Comparison of ENCODE assay signal across 17 cellular contexts in the genomic region with DNA sequence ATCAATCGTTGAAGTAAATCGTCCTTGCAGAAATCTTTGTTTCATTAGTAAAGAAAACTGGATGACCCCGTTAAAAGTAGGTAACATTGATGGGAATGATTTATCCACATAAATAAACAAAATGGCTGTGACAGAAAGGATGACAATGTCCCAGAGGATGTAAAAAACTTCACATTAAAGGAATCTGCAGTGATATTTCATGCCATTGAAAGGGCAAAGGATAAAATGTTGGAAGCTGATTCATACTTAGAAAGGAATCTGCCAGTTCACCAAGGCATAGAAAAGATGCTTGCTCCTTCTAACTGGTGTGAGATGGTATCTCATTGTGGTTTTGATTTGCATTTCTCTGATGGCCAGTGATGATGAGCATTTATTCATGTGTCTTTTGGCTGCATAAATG. TPM values are rescaled to one million over a fixed set of nuclear protein-coding genes. Genes with fewer than 3 reads are reported as not detected.
DNase-seq lines count a peak whose midpoint lies in the region; ATAC-seq and TF ChIP-seq lines count a peak whose summit lies in the region.
"Had no signal": no experiment of that assay in that cellular context is flagged by ENCODE, and none has a peak within 500 bp of the region (broad histone marks: within the 10 kb centered on the region; RNA-seq: fewer than 3 reads in every experiment).

No MANE protein-coding gene starts in this region.

- H3K36me3 Mint-ChIP-seq in activated T-helper 1 cell treated with anti-CD3 and anti-CD28 coated beads, Interleukin-12 subunit alpha, Interleukin-12 subunit beta, Interleukin-2, Interleukin-4 antibody, amounts not matched to agents 30 ng/mL and 10 ng/mL and 1 ng/mL, durations not matched to agents 14 hours and 24 hours and 36 hours (ENCODE audit: low read depth), result no peaks in the 10 kb centered on the region

- H3K27me3 ChIP-seq in mammary epithelial cell (ENCODE audit: insufficient read depth, low read length), result no peaks in the 10 kb centered on the region
- no peaks in the 10 kb centered on the region for H3K27me3 ChIP-seq in kidney epithelial cell (ENCODE audit: control insufficient read depth, insufficient read depth, low read length)
- H3K27me3 ChIP-seq: BLaER1 treated with 17β-estradiol and CSF1 and Interleukin-3, amounts not matched to agents 10 nM and 100 nM had no signal

- H3K27ac ChIP-seq in mammary epithelial cell (ENCODE audit: insufficient read depth, low read depth, low read length), result peak overlapping the region; percentile 65
- H3K27ac ChIP-seq: BLaER1 treated with 17β-estradiol and CSF1 and Interleukin-3, amounts not matched to agents 10 nM and 100 nM had no signal

- no peak for TF ChIP-seq CTCF in AG10803 (conservative IDR thresholded peaks at IDR 0.05; ENCODE audit: low read length)
- TF ChIP-seq CTCF in mammary epithelial cell (conservative IDR thresholded peaks at IDR 0.05 in 1 of 2, IDR thresholded peaks at IDR 0.05 in 1 of 2; ENCODE audit: extremely low read depth in 1 of 2, insufficient read depth in 1 of 2, low read depth in 1 of 2, low read length in 2 of 2), result no peak
- no peak for TF ChIP-seq CTCF in kidney epithelial cell (IDR thresholded peaks at IDR 0.05; ENCODE audit: insufficient read depth, low read length, poor library complexity, severe bottlenecking)

- H2AFZ ChIP-seq in mammary epithelial cell (ENCODE audit: low read depth, low read length), result no peak overlapping the region

- dilution Hi-C loops in mammary epithelial cell (cut with HindIII; ENCODE audit: low sequenced_read_pairs), result no loop called here

- BruUV-seq in mammary epithelial cell (replicated peaks; lab: Mats Ljungman, UMichigan), result no TSS peak

- no peaks in the 10 kb centered on the region for H4K20me1 ChIP-seq in mammary epithelial cell (ENCODE audit: insufficient read depth, low read length)
- H4K20me1 ChIP-seq: BLaER1 treated with 17β-estradiol and CSF1 and Interleukin-3, amounts not matched to agents 10 nM and 100 nM had no signal

- ATAC-seq in HG03095 (IDR thresholded peaks at IDR 0.05; ENCODE audit: unreplicated experiment) (no peak), HG02981 (IDR thresholded peaks at IDR 0.05; ENCODE audit: unreplicated experiment) (no peak)
- ATAC-seq: activated naive CD8-positive, alpha-beta T cell treated with anti-CD3 and anti-CD28 coated beads, Interleukin-2, amount 50 U/mL, for 24 hours had no signal

- peaks cover 24% of the 10 kb centered on the region for H3K4me1 ChIP-seq in mammary epithelial cell (ENCODE audit: insufficient read depth, low read length)
- H3K4me1 ChIP-seq: BLaER1 treated with 17β-estradiol and CSF1 and Interleukin-3, amounts not matched to agents 10 nM and 100 nM had no signal

- no peak overlapping the region for H3K27ac Mint-ChIP-seq in activated T-helper 1 cell treated with anti-CD3 and anti-CD28 coated beads, Interleukin-12 subunit alpha, Interleukin-12 subunit beta, Interleukin-2, Interleukin-4 antibody, amounts not matched to agents 30 ng/mL and 10 ng/mL and 1 ng/mL, durations not matched to agents 14 hours and 24 hours and 36 hours
- H3K27ac Mint-ChIP-seq: activated naive CD8-positive, alpha-beta T cell treated with anti-CD3 and anti-CD28 coated beads, Interleukin-2, amount 50 U/mL, for 24 hours; dendritic cell treated with granulocyte-macrophage colony-stimulating factor and Interleukin-4, amounts not matched to agents 40 ng/mL and 50 ng/mL, for 4 days; naive B cell had no signal

- peak; percentile 64 for DNase-seq in AG10803 (ENCODE audit: low read depth)
- DNase-seq in M059J (ENCODE audit: low read depth), result peak; percentile 93
- DNase-seq in mammary epithelial cell, result peak; percentile 73
- peak; percentile 42 for DNase-seq in kidney epithelial cell (ENCODE audit: low read depth)
- no peak for DNase-seq in activated T-helper 1 cell treated with anti-CD3 and anti-CD28 coated beads, Interleukin-12 subunit alpha, Interleukin-12 subunit beta, Interleukin-2, Interleukin-4 antibody, amounts not matched to agents 30 ng/mL and 10 ng/mL and 1 ng/mL, durations not matched to agents 14 hours and 24 hours and 36 hours (ENCODE audit: low spot score)
- no peak for DNase-seq in Ammon's horn (ENCODE audit: low spot score)
- DNase-seq: activated CD4-positive, alpha-beta T cell treated with anti-CD3 and anti-CD28 coated beads for 1 hour; activated naive CD8-positive, alpha-beta T cell treated with anti-CD3 and anti-CD28 coated beads, Interleukin-2, amount 50 U/mL, for 24 hours; activated T-cell treated with anti-CD3 and anti-CD28 coated beads, Interleukin-2, amount 50 U/mL, for 1 hour; MV-4-11; naive B cell had no signal

- in situ Hi-C loops in mammary epithelial cell (cut with MboI; ENCODE audit: low sequenced_read_pairs in 2 of 2), result no loop called here

- H3K4me3 ChIP-seq in AG10803 (ENCODE audit: low read length) (no peak overlapping the region), mammary epithelial cell (replicated peaks in 1 of 3; ENCODE audit: insufficient read depth in 1 of 3, low read depth in 2 of 3, low read length in 3 of 3) (peak overlapping the region in 2 of 3 experiments; percentile 28 to 30), kidney epithelial cell (ENCODE audit: low read depth, low read length) (no peak overlapping the region)
- H3K4me3 ChIP-seq: BLaER1 treated with 17β-estradiol and CSF1 and Interleukin-3, amounts not matched to agents 10 nM and 100 nM had no signal

- no peaks in the 10 kb centered on the region for H3K9me3 ChIP-seq in mammary epithelial cell (replicated peaks; ENCODE audit: insufficient read depth, low read length)
- H3K9me3 ChIP-seq: BLaER1 treated with 17β-estradiol and CSF1 and Interleukin-3, amounts not matched to agents 10 nM and 100 nM had no signal

- WGBS in mammary epithelial cell (ENCODE audit: low coverage, missing lambda C conversion rate), result 0% methylated on average over 3 of the region's 3 CpGs

- peak overlapping the region; percentile 86 for H3K4me2 ChIP-seq in mammary epithelial cell (ENCODE audit: insufficient read depth, low read depth, low read length)
- H3K4me2 ChIP-seq: BLaER1 treated with 17β-estradiol and CSF1 and Interleukin-3, amounts not matched to agents 10 nM and 100 nM had no signal

- H3K36me3 ChIP-seq in mammary epithelial cell (ENCODE audit: insufficient read depth, low read length), result no peaks in the 10 kb centered on the region
- H3K36me3 ChIP-seq in kidney epithelial cell (ENCODE audit: control insufficient read depth, insufficient read depth, low read length), result no peaks in the 10 kb centered on the region
- H3K36me3 ChIP-seq: BLaER1 treated with 17β-estradiol and CSF1 and Interleukin-3, amounts not matched to agents 10 nM and 100 nM had no signal

- H3K79me2 ChIP-seq in mammary epithelial cell (ENCODE audit: insufficient read depth, low read length), result no peaks in the 10 kb centered on the region

- intact Hi-C loops in mammary epithelial cell (cut with micrococcal nuclease), result no loop called here
- intact Hi-C loops in activated T-helper 1 cell treated with anti-CD3 and anti-CD28 coated beads, Interleukin-12 subunit alpha, Interleukin-12 subunit beta, Interleukin-2, Interleukin-4 antibody, amounts not matched to agents 30 ng/mL and 10 ng/mL and 1 ng/mL, durations not matched to agents 14 hours and 24 hours and 36 hours (cut with micrococcal nuclease), result no loop called here

- H3K9ac ChIP-seq in mammary epithelial cell (ENCODE audit: insufficient read depth, low read length), result no peak overlapping the region
- H3K9ac ChIP-seq: BLaER1 treated with 17β-estradiol and CSF1 and Interleukin-3, amounts not matched to agents 10 nM and 100 nM had no signal

- CTCF ChIA-PET in mammary epithelial cell (lab: Charles Lee; ENCODE audit: low non-redundant PET), result interaction anchor here (0.6 kb wide), 1 partner anchor 1206 kb away, joined by 5 read pairs; no protein-coding TSS in a partner anchor

- no peak overlapping the region for H3K4me3 Mint-ChIP-seq in activated T-helper 1 cell treated with anti-CD3 and anti-CD28 coated beads, Interleukin-12 subunit alpha, Interleukin-12 subunit beta, Interleukin-2, Interleukin-4 antibody, amounts not matched to agents 30 ng/mL and 10 ng/mL and 1 ng/mL, durations not matched to agents 14 hours and 24 hours and 36 hours
- H3K4me3 Mint-ChIP-seq: activated naive CD8-positive, alpha-beta T cell treated with anti-CD3 and anti-CD28 coated beads, Interleukin-2, amount 50 U/mL, for 24 hours; dendritic cell treated with granulocyte-macrophage colony-stimulating factor and Interleukin-4, amounts not matched to agents 40 ng/mL and 50 ng/mL, for 4 days; naive B cell had no signal

- no peaks in the 10 kb centered on the region for H3K27me3 Mint-ChIP-seq in activated T-helper 1 cell treated with anti-CD3 and anti-CD28 coated beads, Interleukin-12 subunit alpha, Interleukin-12 subunit beta, Interleukin-2, Interleukin-4 antibody, amounts not matched to agents 30 ng/mL and 10 ng/mL and 1 ng/mL, durations not matched to agents 14 hours and 24 hours and 36 hours (ENCODE audit: insufficient read depth)
- H3K27me3 Mint-ChIP-seq: activated naive CD8-positive, alpha-beta T cell treated with anti-CD3 and anti-CD28 coated beads, Interleukin-2, amount 50 U/mL, for 24 hours; dendritic cell treated with granulocyte-macrophage colony-stimulating factor and Interleukin-4, amounts not matched to agents 40 ng/mL and 50 ng/mL, for 4 days; naive B cell had no signal

- no peaks in the 10 kb centered on the region for H3K4me1 Mint-ChIP-seq in activated T-helper 1 cell treated with anti-CD3 and anti-CD28 coated beads, Interleukin-12 subunit alpha, Interleukin-12 subunit beta, Interleukin-2, Interleukin-4 antibody, amounts not matched to agents 30 ng/mL and 10 ng/mL and 1 ng/mL, durations not matched to agents 14 hours and 24 hours and 36 hours (ENCODE audit: low read depth)
- H3K4me1 Mint-ChIP-seq: activated naive CD8-positive, alpha-beta T cell treated with anti-CD3 and anti-CD28 coated beads, Interleukin-2, amount 50 U/mL, for 24 hours; naive B cell had no signal

- H3K9me3 Mint-ChIP-seq in activated T-helper 1 cell treated with anti-CD3 and anti-CD28 coated beads, Interleukin-12 subunit alpha, Interleukin-12 subunit beta, Interleukin-2, Interleukin-4 antibody, amounts not matched to agents 30 ng/mL and 10 ng/mL and 1 ng/mL, durations not matched to agents 14 hours and 24 hours and 36 hours, result no peaks in the 10 kb centered on the region
- H3K9me3 Mint-ChIP-seq: activated naive CD8-positive, alpha-beta T cell treated with anti-CD3 and anti-CD28 coated beads, Interleukin-2, amount 50 U/mL, for 24 hours; dendritic cell treated with granulocyte-macrophage colony-stimulating factor and Interleukin-4, amounts not matched to agents 40 ng/mL and 50 ng/mL, for 4 days had no signal

RNA-seq across cellular contexts. Expression of gene EPGN, which starts 24.2 kb away (rescaled TPM):
- not detected in 2 replicates for total RNA-seq in M059J (2014; rRNA removed; shearing (Covaris generic))
- total RNA-seq in mammary epithelial cell, result 100 to 1,000 TPM; 159 to 283 TPM
- polyA plus RNA-seq in mammary epithelial cell, result 83.9 TPM
- 13.9 TPM for polyA minus RNA-seq in mammary epithelial cell
- 5.2 and 7.5 TPM in 2 replicates for total RNA-seq in kidney epithelial cell
- not detected in 2 replicates for total RNA-seq in activated T-helper 1 cell treated with anti-CD3 and anti-CD28 coated beads, Interleukin-12 subunit alpha, Interleukin-12 subunit beta, Interleukin-2, Interleukin-4 antibody, amounts not matched to agents 30 ng/mL and 10 ng/mL and 1 ng/mL, durations not matched to agents 14 hours and 24 hours and 36 hours
- total RNA-seq: H1, urinary bladder had no signal
- polyA plus RNA-seq: H1 had no signal

Comparison
In these comparisons a context has a peak if more than half of its experiments do, and no peak if none do; other contexts are left out.
1. DNase-seq: peak in AG10803 (single experiment), M059J (single experiment), mammary epithelial cell (single experiment) and kidney epithelial cell (single experiment); none in activated T-helper 1 cell treated with anti-CD3 and anti-CD28 coated beads, Interleukin-12 subunit alpha, Interleukin-12 subunit beta, Interleukin-2, Interleukin-4 antibody, amounts not matched to agents 30 ng/mL and 10 ng/mL and 1 ng/mL, durations not matched to agents 14 hours and 24 hours and 36 hours (single experiment) and Ammon's horn (single experiment).
2. H3K4me3 ChIP-seq: peak in mammary epithelial cell (2 of 3); none in AG10803 (single experiment) and kidney epithelial cell (single experiment).
3. RNA of gene EPGN, which starts 24.2 kb away (total RNA-seq): 159 to 283 TPM in mammary epithelial cell; 5.2 to 7.5 TPM in kidney epithelial cell, not detected in activated T-helper 1 cell treated with anti-CD3 and anti-CD28 coated beads, Interleukin-12 subunit alpha, Interleukin-12 subunit beta, Interleukin-2, Interleukin-4 antibody, amounts not matched to agents 30 ng/mL and 10 ng/mL and 1 ng/mL, durations not matched to agents 14 hours and 24 hours and 36 hours and not detected in M059J; every median in the first group is over 10 times any median in the second.